ENCODE assay signal across 1 cellular context in the genomic region with DNA sequence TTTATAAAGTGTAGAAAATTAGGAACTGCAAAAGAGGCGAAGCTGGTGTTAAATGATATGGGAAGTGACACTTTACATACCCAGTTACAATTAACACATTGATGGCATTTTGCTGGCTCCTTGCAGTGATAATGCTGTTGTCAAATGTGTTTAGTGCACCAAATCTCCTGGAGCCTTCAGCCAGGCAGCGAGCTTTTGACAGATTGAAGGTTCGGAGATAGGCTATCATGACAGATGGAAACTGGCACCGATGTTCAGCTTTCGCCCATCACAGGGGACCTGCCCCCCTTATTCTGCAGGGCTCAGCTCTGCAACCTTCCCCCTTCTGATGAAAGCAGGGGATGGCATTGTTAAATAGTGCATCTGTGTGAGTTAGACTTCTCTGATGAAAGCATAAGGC.
TF ChIP-seq lines count a peak whose summit lies in the region.

No MANE protein-coding gene starts in this region.

TF ChIP-seq in WTC11, 78 proteins besides CTCF, POLR2A, EP300 and RAD21 (continued from another document):
- TF ChIP-seq, protein P1, sequence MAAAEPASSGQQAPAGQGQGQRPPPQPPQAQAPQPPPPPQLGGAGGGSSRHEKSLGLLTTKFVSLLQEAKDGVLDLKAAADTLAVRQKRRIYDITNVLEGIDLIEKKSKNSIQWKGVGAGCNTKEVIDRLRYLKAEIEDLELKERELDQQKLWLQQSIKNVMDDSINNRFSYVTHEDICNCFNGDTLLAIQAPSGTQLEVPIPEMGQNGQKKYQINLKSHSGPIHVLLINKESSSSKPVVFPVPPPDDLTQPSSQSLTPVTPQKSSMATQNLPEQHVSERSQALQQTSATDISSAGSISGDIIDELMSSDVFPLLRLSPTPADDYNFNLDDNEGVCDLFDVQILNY (CRISPR knock-in tag; IDR thresholded peaks at IDR 0.05): no peak
- TF ChIP-seq ZNF416 (CRISPR knock-in tag; IDR thresholded peaks at IDR 0.05) (no peak), NR3C1 (CRISPR knock-in tag; conservative IDR thresholded peaks at IDR 0.05; ENCODE audit: low read depth) (no peak), ELF4 (CRISPR knock-in tag; IDR thresholded peaks at IDR 0.05; ENCODE audit: low read depth) (no peak), ZNF396 (CRISPR knock-in tag; IDR thresholded peaks at IDR 0.05; ENCODE audit: borderline replicate concordance) (no peak)
- TF ChIP-seq, protein P2, sequence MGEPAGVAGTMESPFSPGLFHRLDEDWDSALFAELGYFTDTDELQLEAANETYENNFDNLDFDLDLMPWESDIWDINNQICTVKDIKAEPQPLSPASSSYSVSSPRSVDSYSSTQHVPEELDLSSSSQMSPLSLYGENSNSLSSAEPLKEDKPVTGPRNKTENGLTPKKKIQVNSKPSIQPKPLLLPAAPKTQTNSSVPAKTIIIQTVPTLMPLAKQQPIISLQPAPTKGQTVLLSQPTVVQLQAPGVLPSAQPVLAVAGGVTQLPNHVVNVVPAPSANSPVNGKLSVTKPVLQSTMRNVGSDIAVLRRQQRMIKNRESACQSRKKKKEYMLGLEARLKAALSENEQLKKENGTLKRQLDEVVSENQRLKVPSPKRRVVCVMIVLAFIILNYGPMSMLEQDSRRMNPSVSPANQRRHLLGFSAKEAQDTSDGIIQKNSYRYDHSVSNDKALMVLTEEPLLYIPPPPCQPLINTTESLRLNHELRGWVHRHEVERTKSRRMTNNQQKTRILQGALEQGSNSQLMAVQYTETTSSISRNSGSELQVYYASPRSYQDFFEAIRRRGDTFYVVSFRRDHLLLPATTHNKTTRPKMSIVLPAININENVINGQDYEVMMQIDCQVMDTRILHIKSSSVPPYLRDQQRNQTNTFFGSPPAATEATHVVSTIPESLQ (CRISPR knock-in tag; IDR thresholded peaks at IDR 0.05): no peak
